ENCODE assay signal across 8 cellular contexts in the genomic region with DNA sequence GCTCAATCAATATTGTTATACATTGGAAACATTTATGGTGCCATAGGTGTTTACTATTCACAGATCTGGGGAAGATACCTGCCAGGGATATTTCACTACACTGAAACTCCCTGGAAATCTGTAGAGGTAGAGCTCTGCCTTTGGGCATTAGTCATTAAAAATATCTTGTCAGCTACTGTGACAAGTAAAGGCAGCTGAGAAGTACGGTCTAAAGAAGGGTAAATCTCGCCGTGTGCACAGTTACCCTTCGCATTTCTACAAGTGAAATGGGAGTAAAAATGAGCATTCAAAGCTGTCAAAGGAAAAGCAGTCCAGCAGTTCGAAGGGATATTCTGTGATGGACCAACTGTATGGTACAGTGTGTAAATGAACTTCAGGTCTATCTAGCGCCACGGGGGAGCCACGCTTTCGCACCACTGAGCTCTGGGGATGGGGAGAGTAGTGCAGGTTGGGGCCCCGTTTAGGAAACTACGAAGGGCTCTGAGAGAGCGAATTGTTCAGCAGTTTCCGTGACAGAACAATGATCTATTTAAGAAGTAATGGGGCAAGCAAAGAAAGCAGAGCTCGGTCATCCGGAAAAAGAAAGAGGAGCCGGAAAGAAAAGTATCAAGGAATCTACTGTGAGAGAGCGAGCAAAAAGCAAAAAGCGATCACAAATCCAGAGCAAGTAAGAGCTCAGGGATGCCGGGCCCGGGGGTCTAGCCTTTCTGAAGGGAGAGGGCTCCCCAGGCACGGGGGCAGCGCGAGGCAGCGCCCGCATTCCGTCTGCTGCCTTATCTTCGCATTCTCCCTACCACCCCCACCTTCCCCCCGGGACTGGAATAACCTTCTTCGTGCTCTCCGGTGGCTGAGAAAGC. TPM values are rescaled to one million over a fixed set of nuclear protein-coding genes. Genes with fewer than 3 reads are reported as not detected.
DNase-seq lines count a peak whose midpoint lies in the region; ATAC-seq and TF ChIP-seq lines count a peak whose summit lies in the region.

No MANE protein-coding gene starts in this region.

- H3K4me1 ChIP-seq in sigmoid colon: peaks cover 0 to 33% (median 22%) of the 10 kb centered on the region in 4 donors

- in situ Hi-C loops in G401 (cut with HindIII; ENCODE audit: low sequenced_read_pairs): no loop called here
- in situ Hi-C loops in SK-MEL-5 (cut with HindIII; ENCODE audit: low pct_unique_long_range_greater_than_20kb, low sequenced_read_pairs): no loop called here

- no peak for TF ChIP-seq POLR2A in sigmoid colon (IDR thresholded peaks at IDR 0.05)

- peak overlapping the region; percentile 91 to 94 (median 93) for H3K27ac ChIP-seq in sigmoid colon

- 1 to 2% methylated on average over 30 of the region's 30 CpGs for WGBS in sigmoid colon, 2 donors

- H3K36me3 ChIP-seq in sigmoid colon: no peaks in the 10 kb centered on the region

- intact Hi-C loops in sigmoid colon (cut with DNase I): loop anchor here (1.0 to 5.0 kb wide), 2 partner anchors 306 to 1682 kb away; partner anchors contain the start of gene RPS3A

- H3K4me3 ChIP-seq in iPS-11a (ENCODE audit: low read depth, low read length) (peak overlapping the region; percentile 76), sigmoid colon (peak overlapping the region; percentile 60 to 89 (median 80))

- no peak for TF ChIP-seq CTCF in sigmoid colon (IDR thresholded peaks at IDR 0.05)

- TF ChIP-seq EP300 in sigmoid colon (IDR thresholded peaks at IDR 0.05): no peak

- peak; percentile 58 for DNase-seq in G401 (ENCODE audit: low spot score)
- peak; percentile 48 for DNase-seq in SK-MEL-5 (ENCODE audit: low read depth, low spot score)
- peak; percentile 54 for DNase-seq in astrocyte of the hippocampus (ENCODE audit: low read depth, low spot score)
- peak; percentile 66 for DNase-seq in sigmoid colon
- no peak for DNase-seq in amniotic stem cell (lab: John Stamatoyannopoulos, UW)

- ATAC-seq in HG03095 (IDR thresholded peaks at IDR 0.05; ENCODE audit: unreplicated experiment): peak; percentile 29
- no peak for ATAC-seq in HG03045 (IDR thresholded peaks at IDR 0.05; ENCODE audit: unreplicated experiment)

- H3K27me3 ChIP-seq in sigmoid colon: no peaks in the 10 kb centered on the region

- H3K9me3 ChIP-seq in sigmoid colon: no peaks in the 10 kb centered on the region

RNA-seq across cellular contexts. Expression of gene TIGD4, which starts 0.6 kb away (rescaled TPM):
- total RNA-seq in G401 (2014; rRNA removed; shearing (Covaris generic)): 0.18 and 0.85 TPM in 2 replicates
- total RNA-seq in SK-MEL-5 (2014; rRNA removed; shearing (Covaris generic)): 1.8 and 2.1 TPM in 2 replicates
- 0.85 and 1.2 TPM in 2 replicates for polyA plus RNA-seq in SK-MEL-5 (2015; cell fraction: cytosol; rRNA removed)
- polyA plus RNA-seq in SK-MEL-5 (2015; cell fraction: nucleus; rRNA removed): 4.3 and 5.1 TPM in 2 replicates
- under 1 TPM; 0.33 to 0.83 (median 0.38) TPM for total RNA-seq in sigmoid colon
- under 1 TPM in 1 of 3 donors, not detected in 2; 0.25 TPM for polyA plus RNA-seq in sigmoid colon

RNA-seq across cellular contexts. Expression of gene ARFIP1, which starts 0.9 kb away (rescaled TPM):
- total RNA-seq in G401 (2014; rRNA removed; shearing (Covaris generic)): 36.3 and 45.0 TPM in 2 replicates
- total RNA-seq in SK-MEL-5 (2014; rRNA removed; shearing (Covaris generic)): 41.2 and 42.0 TPM in 2 replicates
- polyA plus RNA-seq in SK-MEL-5 (2015; cell fraction: cytosol; rRNA removed): 25.9 and 26.4 TPM in 2 replicates
- polyA plus RNA-seq in SK-MEL-5 (2015; cell fraction: nucleus; rRNA removed): 10.1 and 14.6 TPM in 2 replicates
- total RNA-seq in sigmoid colon: 10 to 100 TPM; 22.1 to 33.5 (median 28.3) TPM
- polyA plus RNA-seq in sigmoid colon: 10 to 100 TPM; 27.4 to 50.9 (median 36.0) TPM
